1 cellular context compared by ENCODE assay signal in the genomic region with DNA sequence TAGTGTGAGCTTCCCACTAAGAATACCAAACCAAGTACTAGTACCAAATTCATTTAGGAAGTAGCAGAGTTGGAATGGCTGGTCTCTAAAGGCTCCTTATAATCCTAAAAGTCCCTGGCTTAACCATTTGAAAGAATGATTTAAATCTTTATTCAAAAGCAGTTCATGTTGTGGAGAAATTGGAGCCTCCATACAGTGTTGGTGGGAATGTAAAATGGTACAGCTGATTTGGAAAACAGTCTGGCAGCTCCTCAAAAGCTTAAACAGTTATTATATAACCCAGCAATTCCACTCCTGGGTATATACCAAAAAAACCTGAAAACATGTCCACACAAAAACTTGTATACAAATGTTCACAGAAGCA.
TF ChIP-seq lines count a peak whose summit lies in the region.

No MANE protein-coding gene starts in this region.

TF ChIP-seq in HepG2, 621 proteins besides CTCF, POLR2A, EP300 and RAD21:
- TF ChIP-seq AGO2 (optimal IDR thresholded peaks at IDR 0.05; ENCODE audit: low read depth, low read length) (peak; percentile 49), AGO1 (IDR thresholded peaks at IDR 0.05; ENCODE audit: low read depth, low read length, poor library complexity, severe bottlenecking) (no peak), RBFOX2 (IDR thresholded peaks at IDR 0.05; ENCODE audit: low read depth, low read length) (peak; percentile 88), FOXO1 (CRISPR knock-in tag; IDR thresholded peaks at IDR 0.05) (no peak)
